24 cellular contexts compared by ENCODE assay signal in genomic region chr14:68241862-68242490, GRCh38.
A peak's percentile ranks its signal among the peaks of the same experiment; 100 is the strongest.
DNase-seq lines count a peak whose midpoint lies in the region; ATAC-seq, FAIRE-seq and TF ChIP-seq lines count a peak whose summit lies in the region.
"Had no signal": no experiment of that assay in that cellular context is flagged by ENCODE, and none has a peak within 500 bp of the region (broad histone marks: within the 10 kb centered on the region; RNA-seq: fewer than 3 reads in every experiment).

No MANE protein-coding gene starts in this region.

- DNase-seq in HTR-8/SVneo (ENCODE audit: insufficient read length, low spot score), result no peak
- DNase-seq in small intestine, result peak; percentile 85
- DNase-seq in body of pancreas, result no peak
- DNase-seq in chondrocyte (ENCODE audit: low spot score), result no peak
- no peak for DNase-seq in central memory CD4-positive, alpha-beta T cell
- DNase-seq in right cardiac atrium, result no peak
- DNase-seq: activated CD4-positive, alpha-beta T cell treated with anti-CD3 and anti-CD28 coated beads for 4 hours; activated naive CD4-positive, alpha-beta T cell treated with anti-CD3 and anti-CD28 coated beads for 36 hours; activated T-cell treated with anti-CD3 and anti-CD28 coated beads, Interleukin-2, amount 50 U/mL, for 24 hours; amygdala; NCI-H187; NCI-H526 treated with DMSO at 0.1 percent for 48 hours; posterior cingulate gyrus; RPMI8226 had no signal

- ATAC-seq in body of pancreas (no peak), right cardiac atrium (no peak)
- ATAC-seq: HCT116 had no signal

- no peaks in the 10 kb centered on the region for H3K36me3 ChIP-seq in muscle layer of colon (ENCODE audit: insufficient read depth, low read length)
- H3K36me3 ChIP-seq in small intestine (ENCODE audit: control insufficient read depth in 2 of 2, insufficient read depth in 2 of 2, low read length in 2 of 2), result no peaks in the 10 kb centered on the region
- no peaks in the 10 kb centered on the region for H3K36me3 ChIP-seq in body of pancreas (replicated peaks in 1 of 2; ENCODE audit: insufficient read depth in 1 of 2, low read depth in 2 of 2)
- H3K36me3 ChIP-seq: BLaER1 treated with 17β-estradiol and CSF1 and Interleukin-3, amounts not matched to agents 10 nM and 100 nM; cardiac muscle cell had no signal

- peak; percentile 88 for FAIRE-seq in HTR-8/SVneo (lab: Jason Lieb, UNC)
- FAIRE-seq in small intestine (lab: Jason Lieb, UNC), result no peak
- FAIRE-seq: endothelial cell of umbilical vein, GM12891 had no signal

- TF ChIP-seq CTCF in brain (conservative IDR thresholded peaks at IDR 0.05) (no peak), body of pancreas (IDR thresholded peaks at IDR 0.05) (no peak), chondrocyte (IDR thresholded peaks at IDR 0.05) (no peak)

- H3K27me3 ChIP-seq in muscle layer of colon (ENCODE audit: control insufficient read depth in 1 of 2, insufficient read depth in 2 of 2, low read length in 2 of 2) (no peaks in the 10 kb centered on the region), small intestine (ENCODE audit: control insufficient read depth in 2 of 2, insufficient read depth in 2 of 2, low read length in 2 of 2) (no peaks in the 10 kb centered on the region), body of pancreas (no peaks in the 10 kb centered on the region), right cardiac atrium (ENCODE audit: control insufficient read depth, insufficient read depth) (no peaks in the 10 kb centered on the region)
- H3K27me3 ChIP-seq: BLaER1 treated with 17β-estradiol and CSF1 and Interleukin-3, amounts not matched to agents 10 nM and 100 nM; cardiac muscle cell had no signal

- H3K4me3 ChIP-seq in muscle layer of colon (ENCODE audit: low read depth in 1 of 2, low read length in 2 of 2) (no peak overlapping the region), small intestine (ENCODE audit: low read depth in 1 of 2, low read length in 2 of 2) (no peak overlapping the region), body of pancreas (no peak overlapping the region), right cardiac atrium (ENCODE audit: low read length) (no peak overlapping the region)
- H3K4me3 ChIP-seq: BLaER1 treated with 17β-estradiol and CSF1 and Interleukin-3, amounts not matched to agents 10 nM and 100 nM; cardiac muscle cell; SK-N-MC had no signal

- H3K4me1 ChIP-seq in muscle layer of colon (ENCODE audit: insufficient read depth, low read length), result peaks cover 93% of the 10 kb centered on the region
- peaks cover 15 to 39% of the 10 kb centered on the region in 2 donors for H3K4me1 ChIP-seq in small intestine (ENCODE audit: control insufficient read depth in 2 of 2, insufficient read depth in 1 of 2, low read depth in 1 of 2, low read length in 1 of 2)
- peaks cover 82% of the 10 kb centered on the region for H3K4me1 ChIP-seq in body of pancreas
- H3K4me1 ChIP-seq in right cardiac atrium (ENCODE audit: control insufficient read depth, insufficient read depth, low read length), result peaks cover 15% of the 10 kb centered on the region

- TF ChIP-seq POLR2A in body of pancreas (IDR thresholded peaks at IDR 0.05), result no peak

- H3K9me3 Mint-ChIP-seq in brain (peaks cover 0 to 8% (median 2%) of the 10 kb centered on the region in 5 experiments), chondrocyte (ENCODE audit: low read depth) (no peaks in the 10 kb centered on the region)
- H3K9me3 Mint-ChIP-seq: activated naive CD4-positive, alpha-beta T cell treated with anti-CD3 and anti-CD28 coated beads for 36 hours; activated T-cell treated with anti-CD3 and anti-CD28 coated beads, Interleukin-2, amount 50 U/mL, for 24 hours; dendritic cell treated with granulocyte-macrophage colony-stimulating factor and Interleukin-4, amounts not matched to agents 40 ng/mL and 50 ng/mL, for 4 days; T-helper 1 cell treated with Interleukin-12 subunit alpha and Interleukin-12 subunit beta and Interleukin-4 antibody, amounts not matched to agents 30 μg/mL and 1 μg/mL, for 36 hours had no signal

- 17 to 66% (median 54%) methylated on average over 6 of the region's 6 CpGs for WGBS in small intestine, 3 donors
- 35 to 60% methylated on average over 6 of the region's 6 CpGs for WGBS in body of pancreas, 2 donors
- 85% methylated on average over 6 of the region's 6 CpGs for WGBS in right cardiac atrium

- no peaks in the 10 kb centered on the region for H3K9me3 ChIP-seq in muscle layer of colon (ENCODE audit: low read length)
- H3K9me3 ChIP-seq in small intestine (ENCODE audit: control insufficient read depth, low read depth), result no peaks in the 10 kb centered on the region
- no peaks in the 10 kb centered on the region for H3K9me3 ChIP-seq in body of pancreas
- no peaks in the 10 kb centered on the region for H3K9me3 ChIP-seq in right cardiac atrium (ENCODE audit: control insufficient read depth, low read length)
- H3K9me3 ChIP-seq: BLaER1 treated with 17β-estradiol and CSF1 and Interleukin-3, amounts not matched to agents 10 nM and 100 nM had no signal

- H3K27ac ChIP-seq in muscle layer of colon (ENCODE audit: low read depth, low read length), result peak overlapping the region; percentile 28
- H3K27ac ChIP-seq in small intestine (ENCODE audit: low read depth in 1 of 2, low read length in 1 of 2), result peak overlapping the region; percentile 60 to 91
- peak overlapping the region in 2 of 4 donors; percentile 13 to 16 for H3K27ac ChIP-seq in body of pancreas
- no peak overlapping the region for H3K27ac ChIP-seq in right cardiac atrium (ENCODE audit: low read length)
- H3K27ac ChIP-seq: BLaER1 treated with 17β-estradiol and CSF1 and Interleukin-3, amounts not matched to agents 10 nM and 100 nM; cardiac muscle cell; SK-N-MC had no signal

- H3K27me3 Mint-ChIP-seq in brain (no peaks in the 10 kb centered on the region), chondrocyte (ENCODE audit: low read depth) (no peaks in the 10 kb centered on the region)
- H3K27me3 Mint-ChIP-seq: activated T-cell treated with anti-CD3 and anti-CD28 coated beads, Interleukin-2, amount 50 U/mL, for 24 hours; dendritic cell treated with granulocyte-macrophage colony-stimulating factor and Interleukin-4, amounts not matched to agents 40 ng/mL and 50 ng/mL, for 4 days had no signal

- H3K36me3 Mint-ChIP-seq in brain (no peaks in the 10 kb centered on the region), chondrocyte (ENCODE audit: low read depth) (no peaks in the 10 kb centered on the region)

- peaks cover 79% of the 10 kb centered on the region for H3K4me1 Mint-ChIP-seq in brain
- H3K4me1 Mint-ChIP-seq in chondrocyte (ENCODE audit: low read depth), result peaks cover 28% of the 10 kb centered on the region

- intact Hi-C loops in body of pancreas (cut with DNase I) (no loop called here), right cardiac atrium (cut with DNase I) (loop anchor here in 3 of 4 donors (5.0 to 10.0 kb wide), 3 partner anchors 297 to 423 kb away; no protein-coding TSS in a partner anchor)

- H3K9ac ChIP-seq in muscle layer of colon (ENCODE audit: low read length), result no peak overlapping the region
- H3K9ac ChIP-seq: BLaER1 treated with 17β-estradiol and CSF1 and Interleukin-3, amounts not matched to agents 10 nM and 100 nM had no signal

- H3K4me3 Mint-ChIP-seq in brain, result no peak overlapping the region
- no peak overlapping the region for H3K4me3 Mint-ChIP-seq in chondrocyte (ENCODE audit: unreplicated experiment)
- H3K4me3 Mint-ChIP-seq: activated naive CD4-positive, alpha-beta T cell treated with anti-CD3 and anti-CD28 coated beads for 36 hours; activated T-cell treated with anti-CD3 and anti-CD28 coated beads, Interleukin-2, amount 50 U/mL, for 24 hours; dendritic cell treated with granulocyte-macrophage colony-stimulating factor and Interleukin-4, amounts not matched to agents 40 ng/mL and 50 ng/mL, for 4 days; T-helper 1 cell treated with Interleukin-12 subunit alpha and Interleukin-12 subunit beta and Interleukin-4 antibody, amounts not matched to agents 30 μg/mL and 1 μg/mL, for 36 hours had no signal

- H3K27ac Mint-ChIP-seq in brain (peak overlapping the region in 3 of 5 experiments; percentile 49 to 94 (median 76)), chondrocyte (ENCODE audit: unreplicated experiment) (no peak overlapping the region)
- H3K27ac Mint-ChIP-seq: activated naive CD4-positive, alpha-beta T cell treated with anti-CD3 and anti-CD28 coated beads for 36 hours; activated T-cell treated with anti-CD3 and anti-CD28 coated beads, Interleukin-2, amount 50 U/mL, for 24 hours; dendritic cell treated with granulocyte-macrophage colony-stimulating factor and Interleukin-4, amounts not matched to agents 40 ng/mL and 50 ng/mL, for 4 days; T-helper 1 cell treated with Interleukin-12 subunit alpha and Interleukin-12 subunit beta and Interleukin-4 antibody, amounts not matched to agents 30 μg/mL and 1 μg/mL, for 36 hours had no signal
